In the genomic region with DNA sequence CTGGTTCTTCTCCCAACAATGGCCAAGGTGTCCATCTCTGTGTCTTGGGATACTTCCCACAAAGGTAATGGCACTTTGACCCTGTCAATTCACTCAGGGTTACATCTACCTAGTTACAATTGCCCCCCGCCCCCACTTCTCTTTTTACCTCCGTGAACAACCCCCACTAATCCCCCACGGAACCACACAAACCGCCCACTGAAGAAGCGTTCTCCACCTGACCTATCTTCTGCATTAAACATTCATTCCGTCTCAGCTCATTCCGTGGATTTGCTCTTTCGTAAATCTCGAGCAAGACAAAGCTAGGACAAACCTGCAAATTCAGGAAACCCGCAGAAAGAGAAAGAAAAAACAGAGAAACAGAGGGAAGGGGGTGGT, we compare ENCODE assay signal across 8 cellular contexts.
DNase-seq lines count a peak whose midpoint lies in the region; ATAC-seq, FAIRE-seq and TF ChIP-seq lines count a peak whose summit lies in the region.

No MANE protein-coding gene starts in this region.

- no peaks in the 10 kb centered on the region for H3K36me3 ChIP-seq in SU-DHL-6 (ENCODE audit: low read length)

- peak overlapping the region; percentile 81 for H3K9ac ChIP-seq in SU-DHL-6 (ENCODE audit: low read length)

- ATAC-seq in GM19035 (IDR thresholded peaks at IDR 0.05; ENCODE audit: unreplicated experiment), result no peak

- peak overlapping the region; percentile 86 for H3K27ac ChIP-seq in SU-DHL-6 (ENCODE audit: low read depth, low read length)

- TF ChIP-seq CTCF in SU-DHL-6 (IDR thresholded peaks at IDR 0.05; ENCODE audit: insufficient read depth, low read length, poor library complexity, severe bottlenecking), result no peak

- H3F3A ChIP-seq in SU-DHL-6 (ENCODE audit: insufficient read depth), result peaks cover 8% of the 10 kb centered on the region; the same call in 1 of the 2 replicates

- H2AFZ ChIP-seq in SU-DHL-6 (ENCODE audit: low read depth, low read length, severe bottlenecking), result peak overlapping the region; percentile 66

- no peaks in the 10 kb centered on the region for H3K9me2 ChIP-seq in SU-DHL-6 (replicated peaks; ENCODE audit: insufficient read depth, low read length)

- peak overlapping the region; percentile 91 for H3K4me3 ChIP-seq in SU-DHL-6 (ENCODE audit: insufficient read depth, low read length, poor library complexity, severe bottlenecking)

- no peak for FAIRE-seq in RCC 7860 (lab: Jason Lieb, UNC)

- DNase-seq in NCI-H1417 (lab: John Stamatoyannopoulos, UW), result peak; percentile 28 to 58 (median 28)
- DNase-seq in NCI-H1417 treated with DMSO at 0.1 percent for 48 hours (lab: John Stamatoyannopoulos, UW), result no peak
- peak; percentile 15 for DNase-seq in glomerular visceral epithelial cell (ENCODE audit: extremely low spot score)
- DNase-seq in stimulated activated CD4-positive, alpha-beta T cell treated with anti-CD3 and anti-CD28 coated beads, Interleukin-4, amount 100 ng/mL, for 24 hours, result peak; percentile 11
- no peak for DNase-seq in inferior parietal cortex (ENCODE audit: extremely low spot score)
- no peak for DNase-seq in RCC 7860 (ENCODE audit: low spot score)

- no peaks in the 10 kb centered on the region for H3K27me3 ChIP-seq in SU-DHL-6 (ENCODE audit: low read length)

- peak overlapping the region; percentile 93 for H3K4me2 ChIP-seq in SU-DHL-6 (ENCODE audit: low read depth, low read length, poor library complexity, severe bottlenecking)

- H3K9me3 ChIP-seq in SU-DHL-6 (ENCODE audit: insufficient read depth, low read length), result no peaks in the 10 kb centered on the region

- peaks cover 14% of the 10 kb centered on the region; the same call in 1 of the 2 replicates for H4K20me1 ChIP-seq in SU-DHL-6 (ENCODE audit: low read depth, low read length)

- H3K79me2 ChIP-seq in SU-DHL-6 (ENCODE audit: insufficient read depth, low read length), result peaks cover 90% of the 10 kb centered on the region

Comparison
In these comparisons a context has a peak if more than half of its experiments do, and no peak if none do; other contexts are left out.
1. DNase-seq: peak in NCI-H1417 (3 of 3), glomerular visceral epithelial cell (single experiment) and stimulated activated CD4-positive, alpha-beta T cell treated with anti-CD3 and anti-CD28 coated beads, Interleukin-4, amount 100 ng/mL, for 24 hours (single experiment); none in NCI-H1417 treated with DMSO at 0.1 percent for 48 hours (single experiment), inferior parietal cortex (single experiment) and RCC 7860 (single experiment).